Comparison of ENCODE assay signal across 31 cellular contexts in genomic region chr3:42691861-42692666, GRCh38. TPM values are rescaled to one million over a fixed set of nuclear protein-coding genes. Genes with fewer than 3 reads are reported as not detected.
DNase-seq lines count a peak whose midpoint lies in the region; ATAC-seq, FAIRE-seq and TF ChIP-seq lines count a peak whose summit lies in the region.
"Had no signal": no experiment of that assay in that cellular context is flagged by ENCODE, and none has a peak within 500 bp of the region (broad histone marks: within the 10 kb centered on the region; RNA-seq: fewer than 3 reads in every experiment).

No MANE protein-coding gene starts in this region.

- intact Hi-C loops in K562 (cut with micrococcal nuclease) (no loop called here), spleen (cut with DNase I; ENCODE audit: low total_unique reads) (no loop called here)

- DNase-seq in GM12891 (ENCODE audit: insufficient read length, low spot score) (peak; percentile 5), K562 (ENCODE audit: extremely low read depth in 1 of 4, low spot score in 3 of 4) (no peak), spleen (peak; percentile 66)
- DNase-seq: activated CD4-positive, alpha-beta T cell treated with anti-CD3 and anti-CD28 coated beads for 48 hours; activated naive CD4-positive, alpha-beta T cell treated with anti-CD3 and anti-CD28 coated beads, Interleukin-2, amount 10 ng/mL, durations not matched to agents 7 days and 5 days; activated T-cell treated with anti-CD3 and anti-CD28 coated beads, Interleukin-2, amount 50 U/mL, for 24 hours; amniotic stem cell; cortex of kidney; foreskin fibroblast; naive B cell; NCI-H1694; NCI-H446 treated with DMSO at 0.1 percent for 48 hours; retina; stimulated activated CD4-positive, alpha-beta T cell treated with anti-CD3 and anti-CD28 coated beads, Interleukin-12 subunit alpha, Interleukin-12 subunit beta, amount 100 ng/mL, for 4 hours; stimulated activated CD4-positive, alpha-beta T cell treated with anti-CD3 and anti-CD28 coated beads, Interleukin-4, amount 100 ng/mL, for 1 hour; T-helper 17 cell had no signal

- H3K9ac ChIP-seq in K562 (ENCODE audit: insufficient read depth in 1 of 2, low read depth in 2 of 2, low read length in 2 of 2), result no peak overlapping the region

- no peaks in the 10 kb centered on the region for H3K79me2 ChIP-seq in K562 (ENCODE audit: control insufficient read depth, insufficient read depth, low read length)
- H3K79me2 ChIP-seq: hepatocyte had no signal

- in situ Hi-C loops in K562 (cut with MboI), result no loop called here

- H2AFZ ChIP-seq in K562 (ENCODE audit: low read depth, low read length), result no peak overlapping the region
- H2AFZ ChIP-seq: hepatocyte had no signal

- TF ChIP-seq CTCF in K562 (IDR thresholded peaks at IDR 0.05 in 2 of 3, conservative IDR thresholded peaks at IDR 0.05 in 1 of 3; ENCODE audit: insufficient read depth in 2 of 3, low read depth in 1 of 3, low read length in 3 of 3), result no peak
- no peak for TF ChIP-seq CTCF in spleen (IDR thresholded peaks at IDR 0.05 in 8 of 11, conservative IDR thresholded peaks at IDR 0.05 in 3 of 11)

- CTCF ChIA-PET in K562 (lab: Yijun Ruan, JAX; ENCODE audit: low intra/inter-chr PET ratio), result no interaction called here

- H3K9me3 ChIP-seq in K562 (replicated peaks; ENCODE audit: control insufficient read depth, insufficient read depth, low read depth, low read length) (no peaks in the 10 kb centered on the region), spleen (no peaks in the 10 kb centered on the region)
- H3K9me3 ChIP-seq: breast epithelium, left lung had no signal

- H3K36me3 ChIP-seq in K562 (ENCODE audit: control insufficient read depth, insufficient read depth, low read length) (no peaks in the 10 kb centered on the region), spleen (no peaks in the 10 kb centered on the region)
- H3K36me3 ChIP-seq: breast epithelium, left lung had no signal

- H3K27ac ChIP-seq in K562 (ENCODE audit: extremely low read depth, low read depth, low read length), result no peak overlapping the region
- peak overlapping the region; percentile 58 for H3K27ac ChIP-seq in layer of hippocampus (ENCODE audit: low read depth, low read length)
- no peak overlapping the region for H3K27ac ChIP-seq in spleen
- H3K27ac ChIP-seq: breast epithelium, hepatocyte, left lung, RWPE1, SK-N-MC had no signal

- ATAC-seq in K562, result no peak
- no peak for ATAC-seq in HG02588 (IDR thresholded peaks at IDR 0.05; ENCODE audit: unreplicated experiment)
- ATAC-seq in GM19351 (IDR thresholded peaks at IDR 0.05; ENCODE audit: unreplicated experiment), result no peak
- ATAC-seq in HG03196 (IDR thresholded peaks at IDR 0.05; ENCODE audit: unreplicated experiment), result no peak
- ATAC-seq: esophagus mucosa, GM12878, left lung, T-helper 17 cell had no signal

- H3K4me3 ChIP-seq in K562 (no peak overlapping the region), spleen (no peak overlapping the region)
- H3K4me3 ChIP-seq: breast epithelium, GM12878, hepatocyte, left lung, SK-N-MC had no signal

- H3K4me2 ChIP-seq in K562 (ENCODE audit: insufficient read depth, low read length), result no peak overlapping the region
- H3K4me2 ChIP-seq: hepatocyte had no signal

- TF ChIP-seq POLR2A in GM12891 (IDR thresholded peaks at IDR 0.05; ENCODE audit: low read depth, low read length) (no peak), K562 (conservative IDR thresholded peaks at IDR 0.05) (no peak), spleen (IDR thresholded peaks at IDR 0.05) (no peak)

- peaks cover 0 to 10% of the 10 kb centered on the region in 2 experiments; a peak in 2 of 5 replicates for H3K4me1 ChIP-seq in K562 (replicated peaks in 1 of 2; ENCODE audit: control insufficient read depth in 2 of 2, insufficient read depth in 2 of 2, low read length in 2 of 2)
- no peaks in the 10 kb centered on the region for H3K4me1 ChIP-seq in spleen
- H3K4me1 ChIP-seq: breast epithelium, left lung had no signal

- no peaks in the 10 kb centered on the region for H3K9me1 ChIP-seq in K562 (ENCODE audit: control insufficient read depth, insufficient read depth, low read length)

- no peak for TF ChIP-seq EP300 in K562 (IDR thresholded peaks at IDR 0.05; ENCODE audit: low read length)

- no peak for TF ChIP-seq RAD21 in K562 (CRISPR knock-in tag; conservative IDR thresholded peaks at IDR 0.05 in 1 of 2, IDR thresholded peaks at IDR 0.05 in 1 of 2)

- FAIRE-seq in GM12891 (lab: Jason Lieb, UNC) (no peak), K562 (lab: Jason Lieb, UNC) (no peak)
- FAIRE-seq: GM12878 had no signal

- POLR2A ChIA-PET in K562 (lab: Yijun Ruan, JAX), result interaction anchor here (0.6 kb wide), 2 partner anchors 53 to 1650 kb away, joined by 4 to 5 read pairs; no protein-coding TSS in a partner anchor

- under 1% methylated on average over 11 of the region's 12 CpGs for WGBS in K562 (ENCODE audit: insufficient coverage, low coverage, missing lambda C conversion rate)
- WGBS in spleen, 5 donors, result 70 to 85% (median 79%) methylated on average over 11 to 12 of the region's 12 CpGs

- no TSS peak for BruUV-seq in K562 (replicated peaks; lab: Mats Ljungman, UMichigan)

- H3K27me3 ChIP-seq in K562 (ENCODE audit: control insufficient read depth in 2 of 2, insufficient read depth in 2 of 2, low read length in 2 of 2), result peaks cover 21 to 66% of the 10 kb centered on the region in 2 experiments
- H3K27me3 ChIP-seq in layer of hippocampus (ENCODE audit: control insufficient read depth, insufficient read depth, low read length), result no peaks in the 10 kb centered on the region
- H3K27me3 ChIP-seq in spleen (replicated peaks in 1 of 7), result peaks cover 0 to 10% (median 0%) of the 10 kb centered on the region in 7 donors
- H3K27me3 ChIP-seq: breast epithelium, hepatocyte had no signal

- peaks cover 19% of the 10 kb centered on the region; the same call in 1 of the 2 replicates for H4K20me1 ChIP-seq in K562 (replicated peaks; ENCODE audit: control insufficient read depth, insufficient read depth, low read length)

RNA-seq across cellular contexts. Expression of gene KLHL40, which starts 6.7 kb away (rescaled TPM):
- polyA plus RNA-seq in GM12891 (2012; ENCODE audit: low read depth, missing spikeins), result not detected
- total RNA-seq in K562 (2011; cell fraction: chromatin; rRNA removed; ENCODE audit: low replicate concordance), result not detected in 2 replicates
- not detected in 2 replicates for total RNA-seq in K562 (2011; cell fraction: nucleolus; rRNA removed)
- total RNA-seq in K562 (2011; cell fraction: nucleoplasm; rRNA removed), result not detected in 2 replicates
- total RNA-seq in K562 (2014; rRNA removed) (not detected in 2 replicates), K562 (2014; rRNA removed; fragmentation: Illumina TruSeq; extraction: Trizol) (not detected in 2 replicates), K562 (2015; rRNA removed; fragmentation: Illumina TruSeq; extraction: Trizol) (not detected in 2 replicates), K562 (2021) (not detected in 2 replicates), spleen (not detected)
- polyA plus RNA-seq in K562 (2011; rRNA removed) (not detected in 2 replicates), K562 (2014; fragmentation: Illumina TruSeq; extraction: Trizol) (not detected in 2 replicates), K562 (2014; fragmentation: Nextera tagmentation; extraction: Ambion mirVana) (not detected), K562 (2014; rRNA removed) (not detected in 2 replicates), spleen (under 1 TPM in 2 of 3 donors, not detected in 1; 0.03 to 0.17 TPM)
- polyA plus RNA-seq in K562 (2011; cell fraction: cytosol; rRNA removed), result not detected in 2 replicates
- not detected in 2 replicates for polyA plus RNA-seq in K562 (2011; cell fraction: nucleus; rRNA removed)
- polyA plus RNA-seq in K562 (2012), result not detected in 2 replicates
- not detected in 2 replicates for polyA minus RNA-seq in K562 (2011; rRNA and poly(A)+ RNA removed)
- not detected in 2 replicates for polyA minus RNA-seq in K562 (2011; cell fraction: cytosol; rRNA and poly(A)+ RNA removed)
- polyA minus RNA-seq in K562 (2011; cell fraction: nucleus; rRNA and poly(A)+ RNA removed), result not detected in 2 replicates
- total RNA-seq: breast epithelium, esophagus mucosa, GM12878, hepatocyte, left lung, mesothelial cell of epicardium, OCI-LY7, T-helper 17 cell, ureter had no signal
- polyA plus RNA-seq: GM12878, hepatocyte had no signal

RNA-seq across cellular contexts. Expression of gene HHATL, which starts 10.5 kb away (rescaled TPM):
- not detected for polyA plus RNA-seq in GM12891 (2012; ENCODE audit: low read depth, missing spikeins)
- total RNA-seq in K562 (2011; cell fraction: chromatin; rRNA removed; ENCODE audit: low replicate concordance), result not detected in 2 replicates
- not detected in 2 replicates for total RNA-seq in K562 (2011; cell fraction: nucleolus; rRNA removed)
- total RNA-seq in K562 (2011; cell fraction: nucleoplasm; rRNA removed), result not detected in 2 replicates
- total RNA-seq in K562 (2014; rRNA removed) (not detected in 2 replicates), K562 (2014; rRNA removed; fragmentation: Illumina TruSeq; extraction: Trizol) (not detected in 2 replicates), K562 (2015; rRNA removed; fragmentation: Illumina TruSeq; extraction: Trizol) (not detected in 2 replicates), K562 (2021) (not detected in 2 replicates), spleen (not detected)
- polyA plus RNA-seq in K562 (2011; rRNA removed) (not detected in 2 replicates), K562 (2014; fragmentation: Illumina TruSeq; extraction: Trizol) (not detected in 2 replicates), K562 (2014; fragmentation: Nextera tagmentation; extraction: Ambion mirVana) (not detected), K562 (2014; rRNA removed) (not detected in 2 replicates), spleen (under 1 TPM in 2 of 3 donors, not detected in 1; 0.13 to 0.42 TPM)
- polyA plus RNA-seq in K562 (2011; cell fraction: cytosol; rRNA removed), result not detected in 2 replicates
- polyA plus RNA-seq in K562 (2011; cell fraction: nucleus; rRNA removed), result not detected in 2 replicates
- polyA plus RNA-seq in K562 (2012), result not detected in 2 replicates
- polyA minus RNA-seq in K562 (2011; rRNA and poly(A)+ RNA removed), result not detected in 2 replicates
- not detected in 2 replicates for polyA minus RNA-seq in K562 (2011; cell fraction: cytosol; rRNA and poly(A)+ RNA removed)
- polyA minus RNA-seq in K562 (2011; cell fraction: nucleus; rRNA and poly(A)+ RNA removed), result not detected in 2 replicates
- total RNA-seq: esophagus mucosa, GM12878, hepatocyte, mesothelial cell of epicardium, OCI-LY7, omental fat pad, T-helper 17 cell had no signal
- polyA plus RNA-seq: GM12878, hepatocyte had no signal

RNA-seq across cellular contexts. Expression of gene ZBTB47, which starts 38.6 kb away (rescaled TPM):
- 0.22 TPM for polyA plus RNA-seq in GM12891 (2012; ENCODE audit: low read depth, missing spikeins)
- total RNA-seq in K562 (2011; cell fraction: chromatin; rRNA removed; ENCODE audit: low replicate concordance), result 2.9 and 11.3 TPM in 2 replicates
- 7.5 and 7.8 TPM in 2 replicates for total RNA-seq in K562 (2011; cell fraction: nucleolus; rRNA removed)
- 5.3 and 5.7 TPM in 2 replicates for total RNA-seq in K562 (2011; cell fraction: nucleoplasm; rRNA removed)
- total RNA-seq in K562 (2014; rRNA removed) (3.4 and 5.0 TPM in 2 replicates), K562 (2014; rRNA removed; fragmentation: Illumina TruSeq; extraction: Trizol) (0.45 and 0.58 TPM in 2 replicates), K562 (2015; rRNA removed; fragmentation: Illumina TruSeq; extraction: Trizol) (1.8 and 1.9 TPM in 2 replicates), K562 (2021) (2.9 and 4.6 TPM in 2 replicates), spleen (10 to 100 TPM in 6 of 7 donors, 1 to 10 TPM in 1; 9.9 to 22.2 (median 16.3) TPM)
- polyA plus RNA-seq in K562 (2011; rRNA removed) (1.7 and 2.2 TPM in 2 replicates), K562 (2014; fragmentation: Illumina TruSeq; extraction: Trizol) (1.6 and 2.3 TPM in 2 replicates), K562 (2014; fragmentation: Nextera tagmentation; extraction: Ambion mirVana) (under 1 TPM in 1 of 2 experiments, not detected in 1; 0.11 TPM), K562 (2014; rRNA removed) (2.7 and 2.9 TPM in 2 replicates), spleen (1 to 10 TPM; 2.1 to 5.0 (median 2.5) TPM)
- 1.8 and 3.3 TPM in 2 replicates for polyA plus RNA-seq in K562 (2011; cell fraction: cytosol; rRNA removed)
- 4.4 and 8.8 TPM in 2 replicates for polyA plus RNA-seq in K562 (2011; cell fraction: nucleus; rRNA removed)
- polyA plus RNA-seq in K562 (2012), result 1.8 and 2.8 TPM in 2 replicates
- 1.8 and 2.8 TPM in 2 replicates for polyA minus RNA-seq in K562 (2011; rRNA and poly(A)+ RNA removed)
- 2.0 and 2.1 TPM in 2 replicates for polyA minus RNA-seq in K562 (2011; cell fraction: cytosol; rRNA and poly(A)+ RNA removed)
- polyA minus RNA-seq in K562 (2011; cell fraction: nucleus; rRNA and poly(A)+ RNA removed), result 5.9 and 7.1 TPM in 2 replicates

Comparison
In these comparisons a context has a peak if more than half of its experiments do, and no peak if none do; other contexts are left out.
1. DNase-seq: peak in GM12891 (single experiment) and spleen (single experiment); none in K562 (0 of 4).